In the genomic region with DNA sequence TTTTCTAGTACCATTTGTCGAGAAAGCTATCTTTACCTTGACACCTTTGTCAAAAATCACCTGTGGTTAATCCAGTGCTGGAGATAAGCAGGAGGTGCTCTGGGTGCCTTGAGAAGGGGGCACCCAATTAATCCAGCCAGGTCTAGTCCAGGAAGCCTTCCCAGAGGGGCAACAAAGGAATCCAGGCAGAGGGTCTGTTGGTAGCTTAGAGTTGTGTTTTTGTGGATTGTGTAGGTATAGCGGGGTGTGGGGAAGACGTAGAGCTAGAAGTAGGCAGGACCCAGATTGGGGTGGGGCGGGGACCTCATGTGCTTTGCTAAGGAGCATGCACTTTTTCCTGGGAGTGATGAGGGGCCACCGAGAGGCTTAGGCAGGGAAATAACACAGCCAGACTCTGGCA, we compare ENCODE assay signal across 1 cellular context.
TF ChIP-seq lines count a peak whose summit lies in the region.

No MANE protein-coding gene starts in this region.

TF ChIP-seq in IMR-90, 13 proteins besides CTCF, POLR2A, EP300 and RAD21 (continued from another document):
- TF ChIP-seq, protein P1, sequence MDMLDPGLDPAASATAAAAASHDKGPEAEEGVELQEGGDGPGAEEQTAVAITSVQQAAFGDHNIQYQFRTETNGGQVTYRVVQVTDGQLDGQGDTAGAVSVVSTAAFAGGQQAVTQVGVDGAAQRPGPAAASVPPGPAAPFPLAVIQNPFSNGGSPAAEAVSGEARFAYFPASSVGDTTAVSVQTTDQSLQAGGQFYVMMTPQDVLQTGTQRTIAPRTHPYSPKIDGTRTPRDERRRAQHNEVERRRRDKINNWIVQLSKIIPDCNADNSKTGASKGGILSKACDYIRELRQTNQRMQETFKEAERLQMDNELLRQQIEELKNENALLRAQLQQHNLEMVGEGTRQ (IDR thresholded peaks at IDR 0.05; ENCODE audit: low read depth, low read length): no peak
- TF ChIP-seq, protein P2, sequence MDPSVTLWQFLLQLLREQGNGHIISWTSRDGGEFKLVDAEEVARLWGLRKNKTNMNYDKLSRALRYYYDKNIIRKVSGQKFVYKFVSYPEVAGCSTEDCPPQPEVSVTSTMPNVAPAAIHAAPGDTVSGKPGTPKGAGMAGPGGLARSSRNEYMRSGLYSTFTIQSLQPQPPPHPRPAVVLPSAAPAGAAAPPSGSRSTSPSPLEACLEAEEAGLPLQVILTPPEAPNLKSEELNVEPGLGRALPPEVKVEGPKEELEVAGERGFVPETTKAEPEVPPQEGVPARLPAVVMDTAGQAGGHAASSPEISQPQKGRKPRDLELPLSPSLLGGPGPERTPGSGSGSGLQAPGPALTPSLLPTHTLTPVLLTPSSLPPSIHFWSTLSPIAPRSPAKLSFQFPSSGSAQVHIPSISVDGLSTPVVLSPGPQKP (IDR thresholded peaks at IDR 0.05; ENCODE audit: borderline replicate concordance, low read depth, low read length): no peak
- TF ChIP-seq FOS (IDR thresholded peaks at IDR 0.05; ENCODE audit: low read depth, low read length) (no peak), MAZ (IDR thresholded peaks at IDR 0.05; ENCODE audit: borderline replicate concordance, low read depth, low read length) (no peak), CEBPB (IDR thresholded peaks at IDR 0.05; ENCODE audit: low read depth, low read length) (no peak), SMC3 (IDR thresholded peaks at IDR 0.05; ENCODE audit: low read depth, low read length) (no peak), MAFK (IDR thresholded peaks at IDR 0.05; ENCODE audit: low read depth, low read length) (no peak), RCOR1 (IDR thresholded peaks at IDR 0.05; ENCODE audit: insufficient replicate concordance, low read length) (no peak), BHLHE40 (IDR thresholded peaks at IDR 0.05; ENCODE audit: low read depth, low read length) (no peak), NFE2L2 (IDR thresholded peaks at IDR 0.05; ENCODE audit: low read depth, low read length) (no peak), CHD1 (IDR thresholded peaks at IDR 0.05; ENCODE audit: low read depth, low read length) (no peak)
TF ChIP-seq in IMR-90: peak in this region for 0.
